ENCODE assay signal across 27 cellular contexts in genomic region chr2:54908591-54908990, GRCh38.
"Had no signal": no experiment of that assay in that cellular context is flagged by ENCODE, and none has a peak within 500 bp of the region (broad histone marks: within the 10 kb centered on the region; RNA-seq: fewer than 3 reads in every experiment).

No MANE protein-coding gene starts in this region.

- H2AFZ ChIP-seq: hepatocyte, parathyroid adenoma had no signal

- ATAC-seq: left ventricle myocardium superior; naive thymus-derived CD4-positive, alpha-beta T cell; right cardiac atrium; WTC11 had no signal

- H3K27me3 ChIP-seq: brain microvascular endothelial cell, dorsolateral prefrontal cortex, hepatocyte, uterus had no signal

- H3K4me1 ChIP-seq: uterus had no signal

- H3K79me2 ChIP-seq: hepatocyte, parathyroid adenoma had no signal

- H3K27ac ChIP-seq: brain microvascular endothelial cell, coronary artery, hepatocyte, parathyroid adenoma, thoracic aorta, uterus had no signal

- H3K27ac Mint-ChIP-seq: activated CD4-positive, alpha-beta memory T cell treated with anti-CD3 and anti-CD28 coated beads, Interleukin-2, amount 10 ng/mL, durations not matched to agents 7 days and 5 days; activated CD4-positive, alpha-beta T cell treated with anti-CD3 and anti-CD28 coated beads, Interleukin-2, amount 10 ng/mL, durations not matched to agents 7 days and 5 days; activated T-cell treated with anti-CD3 and anti-CD28 coated beads, Interleukin-2, amount 50 U/mL, for 24 hours; mesothelial cell of epicardium; stimulated activated naive CD8-positive, alpha-beta T cell treated with anti-CD3 and anti-CD28 coated beads, Interleukin-15, Interleukin-2, amounts not matched to agents 100 ng/mL and 50 ng/mL, for 24 hours; type B pancreatic cell; WTC11 had no signal

- H3K9me3 Mint-ChIP-seq: activated CD4-positive, alpha-beta memory T cell treated with anti-CD3 and anti-CD28 coated beads, Interleukin-2, amount 10 ng/mL, durations not matched to agents 7 days and 5 days; activated CD4-positive, alpha-beta T cell treated with anti-CD3 and anti-CD28 coated beads, Interleukin-2, amount 10 ng/mL, durations not matched to agents 7 days and 5 days; stimulated activated naive CD8-positive, alpha-beta T cell treated with anti-CD3 and anti-CD28 coated beads, Interleukin-15, Interleukin-2, amounts not matched to agents 100 ng/mL and 50 ng/mL, for 24 hours; type B pancreatic cell had no signal

- H3K4me1 Mint-ChIP-seq: mesothelial cell of epicardium, WTC11 had no signal

- H3K4me3 ChIP-seq: coronary artery, dorsolateral prefrontal cortex, hepatocyte, thoracic aorta, uterus had no signal

- H3K27me3 Mint-ChIP-seq: activated T-cell treated with anti-CD3 and anti-CD28 coated beads, Interleukin-2, amount 50 U/mL, for 24 hours; type B pancreatic cell had no signal

- H3K9ac ChIP-seq: parathyroid adenoma had no signal

- H3K36me3 ChIP-seq: brain microvascular endothelial cell, thoracic aorta, uterus had no signal

- H3K36me3 Mint-ChIP-seq: mesothelial cell of epicardium, type B pancreatic cell, WTC11 had no signal

- H3K4me3 Mint-ChIP-seq: activated CD4-positive, alpha-beta memory T cell treated with anti-CD3 and anti-CD28 coated beads, Interleukin-2, amount 10 ng/mL, durations not matched to agents 7 days and 5 days; activated CD4-positive, alpha-beta T cell treated with anti-CD3 and anti-CD28 coated beads, Interleukin-2, amount 10 ng/mL, durations not matched to agents 7 days and 5 days; activated T-cell treated with anti-CD3 and anti-CD28 coated beads, Interleukin-2, amount 50 U/mL, for 24 hours; mesothelial cell of epicardium; naive thymus-derived CD4-positive, alpha-beta T cell; stimulated activated naive CD8-positive, alpha-beta T cell treated with anti-CD3 and anti-CD28 coated beads, Interleukin-15, Interleukin-2, amounts not matched to agents 100 ng/mL and 50 ng/mL, for 24 hours; type B pancreatic cell; WTC11 had no signal

- H3K9me3 ChIP-seq: thoracic aorta, uterus had no signal

- H3K4me2 ChIP-seq: hepatocyte had no signal

- DNase-seq: activated CD4-positive, alpha-beta memory T cell treated with anti-CD3 and anti-CD28 coated beads, Interleukin-2, amount 10 ng/mL, durations not matched to agents 7 days and 5 days; activated CD4-positive, alpha-beta T cell treated with anti-CD3 and anti-CD28 coated beads for 1 hour; activated CD4-positive, alpha-beta T cell treated with anti-CD3 and anti-CD28 coated beads, Interleukin-2, amount 10 ng/mL, durations not matched to agents 7 days and 5 days; activated CD8-positive, alpha-beta memory T cell treated with anti-CD3 and anti-CD28 coated beads, Interleukin-2, amount 50 U/mL, for 48 hours; activated gamma-delta T cell; activated naive CD4-positive, alpha-beta T cell treated with anti-CD3 and anti-CD28 coated beads, Interleukin-2, amount 50 U/mL, for 16 hours; activated T-cell treated with anti-CD3 and anti-CD28 coated beads, Interleukin-2, amount 50 U/mL, for 24 hours; amniotic stem cell; brain microvascular endothelial cell; dorsolateral prefrontal cortex; effector memory CD4-positive, alpha-beta T cell; islet precursor cell; left ventricle myocardium superior; mammary epithelial cell; naive thymus-derived CD4-positive, alpha-beta T cell; right cardiac atrium; stimulated activated CD4-positive, alpha-beta T cell treated with anti-CD3 and anti-CD28 coated beads, Interleukin-2, amount 100 ng/mL, for 48 hours; T-helper 2 cell; uterus had no signal
